In genomic region chr1:6210606-6211355, GRCh38 we compare ENCODE assay signal across 22 cellular contexts. TPM values are rescaled to one million over a fixed set of nuclear protein-coding genes. Genes with fewer than 3 reads are reported as not detected.
DNase-seq lines count a peak whose midpoint lies in the region; ATAC-seq, FAIRE-seq and TF ChIP-seq lines count a peak whose summit lies in the region.
"Had no signal": no experiment of that assay in that cellular context is flagged by ENCODE, and none has a peak within 500 bp of the region (broad histone marks: within the 10 kb centered on the region; RNA-seq: fewer than 3 reads in every experiment).

No MANE protein-coding gene starts in this region.

- peaks cover 13% of the 10 kb centered on the region for H3K4me1 Mint-ChIP-seq in activated CD4-positive, alpha-beta T cell treated with anti-CD3 and anti-CD28 coated beads, Interleukin-2, amount 10 ng/mL, durations not matched to agents 24 days and 14 days
- peaks cover 19% of the 10 kb centered on the region for H3K4me1 Mint-ChIP-seq in WTC11

- H4K5ac ChIP-seq in H1 (ENCODE audit: insufficient read length, low read depth, low read length) = no peak overlapping the region

- H2BK5ac ChIP-seq in H1 (ENCODE audit: low read depth, low read length) = no peak overlapping the region

- no peak overlapping the region for H2AK5ac ChIP-seq in H1 (ENCODE audit: low read depth, low read length)

- H3K9me3 ChIP-seq in H1 (ENCODE audit: insufficient read depth in 2 of 2, low read depth in 1 of 2, low read length in 1 of 2) (no peaks in the 10 kb centered on the region), osteoblast (ENCODE audit: low read depth, low read length) (no peaks in the 10 kb centered on the region), stomach (no peaks in the 10 kb centered on the region)
- H3K9me3 ChIP-seq: BE2C, Caco-2 had no signal

- H3K14ac ChIP-seq in H1 (ENCODE audit: insufficient read length) = no peak overlapping the region

- CTCF ChIA-PET in WTC11 (lab: Charles Lee) (interaction anchor here (0.7 to 10.3 kb wide), 6 partner anchors 9 to 177 kb away, joined by 3 to 489 read pairs (median 4); partner anchors contain the start of genes HES3, ICMT and RPL22), H1 (lab: Charles Lee; ENCODE audit: partially characterized antibody) (interaction anchor here (0.6 to 17.1 kb wide), 12 partner anchors 8 to 203 kb away, joined by 3 to 353 read pairs (median 6); partner anchors contain the start of genes HES3, ICMT and RPL22)

- no peak for ATAC-seq in WTC11
- no peak for ATAC-seq in GM19452 (IDR thresholded peaks at IDR 0.05; ENCODE audit: unreplicated experiment)
- ATAC-seq: CD8-positive, alpha-beta T cell; GM23338 had no signal

- H3K4me3 ChIP-seq in H1 (ENCODE audit: extremely low read depth in 1 of 4, insufficient read depth in 2 of 4, low read depth in 3 of 4, low read length in 4 of 4) (no peak overlapping the region), osteoblast (ENCODE audit: insufficient read depth, low read length) (no peak overlapping the region), stomach (no peak overlapping the region)

- 91% methylated on average over 20 of the region's 29 CpGs; no CpG with 5 or more reads in 1 of the 2 experiments for WGBS in H1 (ENCODE audit: extremely low coverage in 1 of 2, insufficient coverage in 1 of 2, insufficient read length in 1 of 2, insufficient replicate concordance in 2 of 2, low coverage in 1 of 2, low lambda C conversion rate in 2 of 2, missing lambda C conversion rate in 1 of 2), 2 experiments
- 92 to 96% (median 95%) methylated on average over 10 to 29 of the region's 29 CpGs for WGBS in stomach, 5 donors

- intact Hi-C loops in activated CD4-positive, alpha-beta T cell treated with anti-CD3 and anti-CD28 coated beads, Interleukin-2, amount 10 ng/mL, durations not matched to agents 24 days and 14 days (cut with micrococcal nuclease) = no loop called here
- intact Hi-C loops in stomach (cut with DNase I; ENCODE audit: low total_unique reads) = no loop called here

- H3K27ac ChIP-seq in H1 (ENCODE audit: low read depth, low read length) = no peak overlapping the region
- no peak overlapping the region for H3K27ac ChIP-seq in osteoblast (ENCODE audit: low read depth, low read length)
- H3K27ac ChIP-seq in stomach = no peak overlapping the region
- H3K27ac ChIP-seq: C4-2B had no signal

- H2AFZ ChIP-seq in H1 (ENCODE audit: low read length) (no peak overlapping the region), osteoblast (ENCODE audit: low read length) (no peak overlapping the region)
- H2AFZ ChIP-seq: GM23338 had no signal

- no peak overlapping the region for H2BK20ac ChIP-seq in H1 (ENCODE audit: low read length)

- POLR2A ChIA-PET in WTC11 (lab: Charles Lee) = no interaction called here
- POLR2A ChIA-PET in H1 (lab: Charles Lee; ENCODE audit: partially characterized antibody) = interaction anchor here (0.7 to 4.0 kb wide), 11 partner anchors 10 to 43 kb away, joined by 3 to 28 read pairs (median 4); partner anchors contain the start of genes HES3, ICMT and RPL22

- H3K79me2 ChIP-seq in H1 (ENCODE audit: control insufficient read depth in 1 of 2, insufficient read depth in 2 of 2, low read length in 2 of 2) (no peaks in the 10 kb centered on the region), osteoblast (ENCODE audit: insufficient read depth, low read length) (no peaks in the 10 kb centered on the region)

- peaks cover 0 to 31% (median 24%) of the 10 kb centered on the region in 4 experiments; a peak in 6 of 7 replicates for H3K4me1 ChIP-seq in H1 (replicated peaks in 1 of 4; ENCODE audit: control insufficient read depth in 3 of 4, insufficient read depth in 4 of 4, low read length in 3 of 4)
- H3K4me1 ChIP-seq in osteoblast (ENCODE audit: insufficient read depth, low read length) = no peaks in the 10 kb centered on the region
- H3K4me1 ChIP-seq in stomach = peaks cover 24 to 41% (median 36%) of the 10 kb centered on the region in 4 donors
- H3K4me1 ChIP-seq: BE2C, Caco-2 had no signal

- no peak overlapping the region for H3K9ac ChIP-seq in H1 (replicated peaks in 1 of 4; ENCODE audit: extremely low read depth in 1 of 4, low read depth in 3 of 4, low read length in 3 of 4)

- H3K27me3 Mint-ChIP-seq in activated CD4-positive, alpha-beta T cell treated with anti-CD3 and anti-CD28 coated beads, Interleukin-2, amount 10 ng/mL, durations not matched to agents 24 days and 14 days = no peaks in the 10 kb centered on the region
- peaks cover 29% of the 10 kb centered on the region for H3K27me3 Mint-ChIP-seq in WTC11 (ENCODE audit: low read depth)

- no peak overlapping the region for H3K56ac ChIP-seq in H1 (replicated peaks; ENCODE audit: insufficient read length, low read depth, low read length)

- H3K36me3 ChIP-seq in H1 (ENCODE audit: control insufficient read depth in 2 of 4, insufficient read depth in 4 of 4, low read length in 3 of 4) (no peaks in the 10 kb centered on the region), osteoblast (ENCODE audit: insufficient read depth, low read length) (peaks cover 3% of the 10 kb centered on the region), stomach (peaks cover 0 to 34% (median 24%) of the 10 kb centered on the region in 4 donors)

- H4K20me1 ChIP-seq in H1 (replicated peaks in 1 of 2; ENCODE audit: control insufficient read depth in 1 of 2, insufficient read depth in 2 of 2, low read length in 2 of 2) (peaks cover 0 to 7% of the 10 kb centered on the region in 2 experiments), osteoblast (ENCODE audit: insufficient read depth, low read length) (no peaks in the 10 kb centered on the region)

- TF ChIP-seq POLR2A in H1 (IDR thresholded peaks at IDR 0.05; ENCODE audit: control extremely low read depth in 1 of 2, low read depth in 2 of 2, low read length in 2 of 2) = no peak
- TF ChIP-seq POLR2A in stomach (IDR thresholded peaks at IDR 0.05) = no peak

- DNase-seq in activated CD4-positive, alpha-beta T cell treated with anti-CD3 and anti-CD28 coated beads, Interleukin-2, amount 10 ng/mL, durations not matched to agents 24 days and 14 days = peak; percentile 54
- DNase-seq in activated CD4-positive, alpha-beta T cell treated with anti-CD3 and anti-CD28 coated beads, Interleukin-2, amount 50 U/mL, for 4 hours = no peak
- no peak for DNase-seq in WTC11 (ENCODE audit: low spot score)
- DNase-seq in H1 (ENCODE audit: low read depth in 1 of 2, low spot score in 2 of 2) = no peak
- peak; percentile 74 for DNase-seq in osteoblast (ENCODE audit: insufficient read length, low spot score, missing footprints)
- DNase-seq in stomach = no peak
- no peak for DNase-seq in NCI-H146 treated with DMSO at 0.1 percent for 48 hours (lab: John Stamatoyannopoulos, UW; ENCODE audit: unreplicated experiment)
- DNase-seq: BE2C; Caco-2; CD4-positive, CD25-positive, alpha-beta regulatory T cell; CD8-positive, alpha-beta T cell; DMS153; DND-41; HCEC 1CT had no signal

- H4K8ac ChIP-seq in H1 (ENCODE audit: extremely low read depth, insufficient read depth, low read length) = no peak overlapping the region

- H3K27me3 ChIP-seq in H1 (replicated peaks in 1 of 4; ENCODE audit: control insufficient read depth in 3 of 4, extremely low read depth in 1 of 4, insufficient read depth in 3 of 4, low read length in 3 of 4) = peaks cover 1 to 47% (median 36%) of the 10 kb centered on the region in 4 experiments
- H3K27me3 ChIP-seq in osteoblast (ENCODE audit: insufficient read depth, low read length) = no peaks in the 10 kb centered on the region
- peaks cover 0 to 32% (median 0%) of the 10 kb centered on the region in 3 donors for H3K27me3 ChIP-seq in stomach
- H3K27me3 ChIP-seq: BE2C had no signal

- no peaks in the 10 kb centered on the region for H3K79me1 ChIP-seq in H1 (ENCODE audit: low read depth, low read length)

- no peak for TF ChIP-seq EP300 in H1 (IDR thresholded peaks at IDR 0.05; ENCODE audit: borderline replicate concordance in 1 of 2, low read depth in 2 of 2, low read length in 2 of 2)
- TF ChIP-seq EP300 in stomach (IDR thresholded peaks at IDR 0.05) = no peak

- H3K4ac ChIP-seq in H1 (replicated peaks; ENCODE audit: insufficient read length, low read depth, low read length) = no peak overlapping the region

- no peak overlapping the region for H2BK15ac ChIP-seq in H1 (ENCODE audit: low read length)

- H3K18ac ChIP-seq in H1 (ENCODE audit: extremely low read depth, low read length) = no peak overlapping the region

- H2BK12ac ChIP-seq in H1 (ENCODE audit: low read depth, low read length) = 0 out of 2 replicates have a peak overlapping the region, but pooled peaks have one; percentile 1

- no peak overlapping the region for H3K4me3 Mint-ChIP-seq in activated CD4-positive, alpha-beta T cell treated with anti-CD3 and anti-CD28 coated beads, Interleukin-2, amount 10 ng/mL, durations not matched to agents 24 days and 14 days
- no peak overlapping the region for H3K4me3 Mint-ChIP-seq in WTC11
- H3K4me3 Mint-ChIP-seq: CD8-positive, alpha-beta T cell had no signal

- no peak for FAIRE-seq in H1 (lab: Jason Lieb, UNC)
- FAIRE-seq: A204.1, G401.6, GM19239, H54 had no signal

- H3K23me2 ChIP-seq in H1 (ENCODE audit: low read depth, low read length) = peaks cover 18% of the 10 kb centered on the region; the same call in 1 of the 2 replicates

- no peak overlapping the region; a peak in 1 of 4 replicates for H3K4me2 ChIP-seq in H1 (ENCODE audit: insufficient read depth in 1 of 2, low read depth in 2 of 2, low read length in 2 of 2)
- no peak overlapping the region for H3K4me2 ChIP-seq in osteoblast (ENCODE audit: insufficient read depth, low read length)

- no peak for TF ChIP-seq RAD21 in H1 (IDR thresholded peaks at IDR 0.05 in 1 of 2, conservative IDR thresholded peaks at IDR 0.05 in 1 of 2; ENCODE audit: low read depth in 2 of 2, low read length in 2 of 2)

- no peak overlapping the region for H2BK120ac ChIP-seq in H1 (replicated peaks; ENCODE audit: low read depth, low read length)

- no peaks in the 10 kb centered on the region for H3K9me3 Mint-ChIP-seq in activated CD4-positive, alpha-beta T cell treated with anti-CD3 and anti-CD28 coated beads, Interleukin-2, amount 10 ng/mL, durations not matched to agents 24 days and 14 days
- H3K9me3 Mint-ChIP-seq in WTC11 = no peaks in the 10 kb centered on the region
- H3K9me3 Mint-ChIP-seq: CD4-positive, CD25-positive, alpha-beta regulatory T cell; CD8-positive, alpha-beta T cell; GM23338 had no signal

- no peak overlapping the region for H4K91ac ChIP-seq in H1 (replicated peaks; ENCODE audit: insufficient read length, low read length)

- H3K23ac ChIP-seq in H1 (ENCODE audit: insufficient read length) = no peak overlapping the region

- TF ChIP-seq CTCF in WTC11 (IDR thresholded peaks at IDR 0.05) (no peak), H1 (IDR thresholded peaks at IDR 0.05; ENCODE audit: control extremely low read depth in 1 of 3, insufficient read depth in 1 of 3, low read depth in 1 of 3, low read length in 3 of 3) (no peak), osteoblast (IDR thresholded peaks at IDR 0.05; ENCODE audit: extremely low read depth, low read depth, low read length) (no peak), stomach (IDR thresholded peaks at IDR 0.05) (no peak)

- H3K36me3 Mint-ChIP-seq in activated CD4-positive, alpha-beta T cell treated with anti-CD3 and anti-CD28 coated beads, Interleukin-2, amount 10 ng/mL, durations not matched to agents 24 days and 14 days (ENCODE audit: low read depth) = peaks cover 39% of the 10 kb centered on the region
- H3K36me3 Mint-ChIP-seq in WTC11 = no peaks in the 10 kb centered on the region
- H3K36me3 Mint-ChIP-seq: CD4-positive, CD25-positive, alpha-beta regulatory T cell; CD8-positive, alpha-beta T cell had no signal

- H3K27ac Mint-ChIP-seq in activated CD4-positive, alpha-beta T cell treated with anti-CD3 and anti-CD28 coated beads, Interleukin-2, amount 10 ng/mL, durations not matched to agents 24 days and 14 days = no peak overlapping the region
- no peak overlapping the region for H3K27ac Mint-ChIP-seq in WTC11
- H3K27ac Mint-ChIP-seq: CD4-positive, CD25-positive, alpha-beta regulatory T cell; CD8-positive, alpha-beta T cell; GM23338 had no signal

RNA-seq across cellular contexts. Expression of gene RNF207, which starts 4.9 kb away (rescaled TPM):
- total RNA-seq in activated CD4-positive, alpha-beta T cell treated with anti-CD3 and anti-CD28 coated beads, Interleukin-2, amount 10 ng/mL, durations not matched to agents 24 days and 14 days = 53.2 and 54.7 TPM in 2 replicates
- 9.2 to 14.0 TPM (median 12.9 TPM) in 3 replicates for total RNA-seq in WTC11 (2021)
- total RNA-seq in H1 (2021; fragmentation: NEBNext Ultra II Directional; extraction: Animal tissue kit (Norgen Biotek cat#: 25700)) = 3.9 and 4.2 TPM in 2 replicates
- 5.4 and 15.9 TPM in 2 replicates for polyA plus RNA-seq in H1 (2011; rRNA removed)
- 9.2 TPM for polyA plus RNA-seq in H1 (2011; cell fraction: cytosol; rRNA removed)
- 47.4 TPM for polyA plus RNA-seq in H1 (2011; cell fraction: nucleus; rRNA removed)
- 2.6 to 5.0 TPM (median 3.8 TPM) in 4 replicates for polyA plus RNA-seq in H1 (2012, experiment 1 of 2)
- 2.8 TPM for polyA plus RNA-seq in H1 (2012, experiment 2 of 2)
- polyA plus RNA-seq in H1 (2013, experiment 1 of 2) = 4.3 TPM
- 3.0 TPM for polyA plus RNA-seq in H1 (2013, experiment 2 of 2)
- polyA minus RNA-seq in H1 (2011; rRNA and poly(A)+ RNA removed) = 4.7 and 6.1 TPM in 2 replicates
- polyA minus RNA-seq in H1 (2011; cell fraction: cytosol; rRNA and poly(A)+ RNA removed) = 5.7 TPM
- 17.2 TPM for polyA minus RNA-seq in H1 (2011; cell fraction: nucleus; rRNA and poly(A)+ RNA removed)
- total RNA-seq in osteoblast = 10.6 and 42.7 TPM in 2 replicates
- 100 to 1,000 TPM in 1 of 5 donors, 10 to 100 TPM in 4; 11.9 to 112 (median 69.4) TPM for total RNA-seq in stomach
- 10 to 100 TPM in 1 of 3 donors, 1 to 10 TPM in 2; 1.5 to 17.5 (median 3.9) TPM for polyA plus RNA-seq in stomach

RNA-seq across cellular contexts. Expression of gene RPL22, which starts 11.4 kb away (rescaled TPM):
- 437 and 463 TPM in 2 replicates for total RNA-seq in activated CD4-positive, alpha-beta T cell treated with anti-CD3 and anti-CD28 coated beads, Interleukin-2, amount 10 ng/mL, durations not matched to agents 24 days and 14 days
- total RNA-seq in WTC11 (2021) = 441 to 512 TPM (median 491 TPM) in 3 replicates
- 521 and 545 TPM in 2 replicates for total RNA-seq in H1 (2021; fragmentation: NEBNext Ultra II Directional; extraction: Animal tissue kit (Norgen Biotek cat#: 25700))
- 66.8 and 133 TPM in 2 replicates for polyA plus RNA-seq in H1 (2011; rRNA removed)
- polyA plus RNA-seq in H1 (2011; cell fraction: cytosol; rRNA removed) = 234 TPM
- polyA plus RNA-seq in H1 (2011; cell fraction: nucleus; rRNA removed) = 28.4 TPM
- polyA plus RNA-seq in H1 (2012, experiment 1 of 2) = 870 to 2,565 TPM (median 1,339 TPM) in 4 replicates
- 330 TPM for polyA plus RNA-seq in H1 (2012, experiment 2 of 2)
- 1,194 TPM for polyA plus RNA-seq in H1 (2013, experiment 1 of 2)
- 1,207 TPM for polyA plus RNA-seq in H1 (2013, experiment 2 of 2)
- polyA minus RNA-seq in H1 (2011; rRNA and poly(A)+ RNA removed) = 27.6 and 29.8 TPM in 2 replicates
- polyA minus RNA-seq in H1 (2011; cell fraction: cytosol; rRNA and poly(A)+ RNA removed) = 49.7 TPM
- polyA minus RNA-seq in H1 (2011; cell fraction: nucleus; rRNA and poly(A)+ RNA removed) = 47.9 TPM
- total RNA-seq in osteoblast = 93.0 and 99.3 TPM in 2 replicates
- 100 to 1,000 TPM; 103 to 301 (median 166) TPM for total RNA-seq in stomach
- polyA plus RNA-seq in stomach = 100 to 1,000 TPM; 343 to 718 (median 413) TPM

RNA-seq across cellular contexts. Expression of gene ICMT, which starts 25.0 kb away (rescaled TPM):
- total RNA-seq in activated CD4-positive, alpha-beta T cell treated with anti-CD3 and anti-CD28 coated beads, Interleukin-2, amount 10 ng/mL, durations not matched to agents 24 days and 14 days = 67.6 and 69.4 TPM in 2 replicates
- total RNA-seq in WTC11 (2021) = 105 to 113 TPM (median 107 TPM) in 3 replicates
- total RNA-seq in H1 (2021; fragmentation: NEBNext Ultra II Directional; extraction: Animal tissue kit (Norgen Biotek cat#: 25700)) = 105 and 106 TPM in 2 replicates
- 67.4 and 68.4 TPM in 2 replicates for polyA plus RNA-seq in H1 (2011; rRNA removed)
- 70.0 TPM for polyA plus RNA-seq in H1 (2011; cell fraction: cytosol; rRNA removed)
- 53.5 TPM for polyA plus RNA-seq in H1 (2011; cell fraction: nucleus; rRNA removed)
- polyA plus RNA-seq in H1 (2012, experiment 1 of 2) = 72.0 to 85.5 TPM (median 82.2 TPM) in 4 replicates
- polyA plus RNA-seq in H1 (2012, experiment 2 of 2) = 66.0 TPM
- polyA plus RNA-seq in H1 (2013, experiment 1 of 2) = 80.2 TPM
- 101 TPM for polyA plus RNA-seq in H1 (2013, experiment 2 of 2)
- 101 and 111 TPM in 2 replicates for polyA minus RNA-seq in H1 (2011; rRNA and poly(A)+ RNA removed)
- 77.6 TPM for polyA minus RNA-seq in H1 (2011; cell fraction: cytosol; rRNA and poly(A)+ RNA removed)
- polyA minus RNA-seq in H1 (2011; cell fraction: nucleus; rRNA and poly(A)+ RNA removed) = 47.2 TPM
- total RNA-seq in osteoblast = 60.8 and 63.6 TPM in 2 replicates
- total RNA-seq in stomach = 10 to 100 TPM; 16.3 to 67.9 (median 35.2) TPM
- polyA plus RNA-seq in stomach = 10 to 100 TPM in 2 of 3 donors, 1 to 10 TPM in 1; 9.9 to 15.9 (median 14.6) TPM

RNA-seq across cellular contexts. Expression of gene CHD5, which starts 30.7 kb away (rescaled TPM):
- total RNA-seq in activated CD4-positive, alpha-beta T cell treated with anti-CD3 and anti-CD28 coated beads, Interleukin-2, amount 10 ng/mL, durations not matched to agents 24 days and 14 days = 0.59 and 0.63 TPM in 2 replicates
- 1.6 to 2.4 TPM (median 1.6 TPM) in 3 replicates for total RNA-seq in WTC11 (2021)
- total RNA-seq in H1 (2021; fragmentation: NEBNext Ultra II Directional; extraction: Animal tissue kit (Norgen Biotek cat#: 25700)) = 0.94 and 1.8 TPM in 2 replicates
- 0.42 and 0.58 TPM in 2 replicates for polyA plus RNA-seq in H1 (2011; rRNA removed)
- 0.48 TPM for polyA plus RNA-seq in H1 (2011; cell fraction: cytosol; rRNA removed)
- polyA plus RNA-seq in H1 (2011; cell fraction: nucleus; rRNA removed) = 3.5 TPM
- polyA plus RNA-seq in H1 (2012, experiment 1 of 2) = 0.48 to 1.5 TPM (median 0.97 TPM) in 4 replicates
- polyA plus RNA-seq in H1 (2012, experiment 2 of 2) = 0.43 TPM
- 0.77 TPM for polyA plus RNA-seq in H1 (2013, experiment 1 of 2)
- 0.31 TPM for polyA plus RNA-seq in H1 (2013, experiment 2 of 2)
- 0.47 and 0.80 TPM in 2 replicates for polyA minus RNA-seq in H1 (2011; rRNA and poly(A)+ RNA removed)
- 0.37 TPM for polyA minus RNA-seq in H1 (2011; cell fraction: cytosol; rRNA and poly(A)+ RNA removed)
- polyA minus RNA-seq in H1 (2011; cell fraction: nucleus; rRNA and poly(A)+ RNA removed) = 0.90 TPM
- under 0.01 TPM in 1 of 2 replicates, not detected in the other for total RNA-seq in osteoblast
- total RNA-seq in stomach = under 1 TPM in 4 of 5 donors, not detected in 1; 0.29 to 0.92 (median 0.37) TPM
- under 1 TPM; 0.06 to 0.83 (median 0.15) TPM for polyA plus RNA-seq in stomach
- total RNA-seq: CD4-positive, CD25-positive, alpha-beta regulatory T cell had no signal
- polyA plus RNA-seq: CD4-positive, CD25-positive, alpha-beta regulatory T cell had no signal

RNA-seq across cellular contexts. Expression of gene HES3, which starts 33.2 kb away (rescaled TPM):
- total RNA-seq in activated CD4-positive, alpha-beta T cell treated with anti-CD3 and anti-CD28 coated beads, Interleukin-2, amount 10 ng/mL, durations not matched to agents 24 days and 14 days = not detected in 2 replicates
- 74.7 to 78.7 TPM (median 78.3 TPM) in 3 replicates for total RNA-seq in WTC11 (2021)
- total RNA-seq in H1 (2021; fragmentation: NEBNext Ultra II Directional; extraction: Animal tissue kit (Norgen Biotek cat#: 25700)) = 54.3 and 67.9 TPM in 2 replicates
- 38.8 and 105 TPM in 2 replicates for polyA plus RNA-seq in H1 (2011; rRNA removed)
- polyA plus RNA-seq in H1 (2011; cell fraction: cytosol; rRNA removed) = 39.6 TPM
- 96.6 TPM for polyA plus RNA-seq in H1 (2011; cell fraction: nucleus; rRNA removed)
- 54.8 to 62.4 TPM (median 58.8 TPM) in 4 replicates for polyA plus RNA-seq in H1 (2012, experiment 1 of 2)
- 66.2 TPM for polyA plus RNA-seq in H1 (2012, experiment 2 of 2)
- 28.3 TPM for polyA plus RNA-seq in H1 (2013, experiment 1 of 2)
- 27.2 TPM for polyA plus RNA-seq in H1 (2013, experiment 2 of 2)
- 4.3 and 6.6 TPM in 2 replicates for polyA minus RNA-seq in H1 (2011; rRNA and poly(A)+ RNA removed)
- 51.3 TPM for polyA minus RNA-seq in H1 (2011; cell fraction: cytosol; rRNA and poly(A)+ RNA removed)
- polyA minus RNA-seq in H1 (2011; cell fraction: nucleus; rRNA and poly(A)+ RNA removed) = 55.7 TPM
- not detected in 2 replicates for total RNA-seq in osteoblast
- not detected for total RNA-seq in stomach
- polyA plus RNA-seq in stomach = not detected
- total RNA-seq: Caco-2; CD4-positive, CD25-positive, alpha-beta regulatory T cell; CD8-positive, alpha-beta T cell had no signal
- polyA plus RNA-seq: AG04450; CD4-positive, CD25-positive, alpha-beta regulatory T cell had no signal

Comparison
In these comparisons a context has a peak if more than half of its experiments do, and no peak if none do; other contexts are left out.
1. DNase-seq: peak in activated CD4-positive, alpha-beta T cell treated with anti-CD3 and anti-CD28 coated beads, Interleukin-2, amount 10 ng/mL, durations not matched to agents 24 days and 14 days (single experiment) and osteoblast (single experiment); none in activated CD4-positive, alpha-beta T cell treated with anti-CD3 and anti-CD28 coated beads, Interleukin-2, amount 50 U/mL, for 4 hours (0 of 2), WTC11 (single experiment), H1 (0 of 2), stomach (single experiment) and NCI-H146 treated with DMSO at 0.1 percent for 48 hours (single experiment).